8 cellular contexts compared by ENCODE assay signal in genomic region chr6:13575377-13575775, GRCh38. TPM values are rescaled to one million over a fixed set of nuclear protein-coding genes. Genes with fewer than 3 reads are reported as not detected.
DNase-seq lines count a peak whose midpoint lies in the region; ATAC-seq, FAIRE-seq and TF ChIP-seq lines count a peak whose summit lies in the region.

No MANE protein-coding gene starts in this region.

- H3K4me3 ChIP-seq in AG04450 (ENCODE audit: low read depth, low read length) (peak overlapping the region; percentile 81), IMR-90 (ENCODE audit: insufficient read depth, low read depth, low read length) (peak overlapping the region; percentile 76), bronchial epithelial cell (ENCODE audit: low read depth, low read length) (peak overlapping the region; percentile 86), muscle layer of duodenum (ENCODE audit: low read depth in 1 of 2, low read length in 2 of 2) (peak overlapping the region; percentile 70 to 78)

- DNase-seq in AG04450 (ENCODE audit: low read depth, low spot score) (no peak), IMR-90 (no peak), bronchial epithelial cell (ENCODE audit: low read depth) (no peak), urothelium cell line (ENCODE audit: low spot score) (no peak), pons (ENCODE audit: low spot score) (no peak)
- DNase-seq in activated effector memory CD4-positive, alpha-beta T cell treated with Interleukin-2 at 50 U/mL for 16 hours, result no peak

- H3K9me3 ChIP-seq in AG04450 (ENCODE audit: control insufficient read depth, insufficient read depth, low read length) (no peaks in the 10 kb centered on the region), IMR-90 (ENCODE audit: control insufficient read depth, insufficient read depth, low read length) (no peaks in the 10 kb centered on the region), muscle layer of duodenum (ENCODE audit: control insufficient read depth in 1 of 2, low read length in 2 of 2) (no peaks in the 10 kb centered on the region)

- no peak overlapping the region for H3K23ac ChIP-seq in IMR-90 (ENCODE audit: low read depth, low read length)

- H3K4me1 ChIP-seq in IMR-90 (ENCODE audit: control insufficient read depth, insufficient read depth, low read length) (no peaks in the 10 kb centered on the region; the same call in 1 of the 2 replicates), muscle layer of duodenum (ENCODE audit: control insufficient read depth in 1 of 2, insufficient read depth in 2 of 2, low read length in 2 of 2) (peaks cover 3 to 6% of the 10 kb centered on the region in 2 donors)

- 0% methylated on average over 1 of the region's 3 CpGs; no CpG with 5 or more reads in 1 of the 2 experiments for WGBS in IMR-90 (ENCODE audit: extremely low coverage in 2 of 2, insufficient read length in 1 of 2), 2 experiments

- H3K36me3 ChIP-seq in IMR-90 (ENCODE audit: control insufficient read depth, insufficient read depth, low read length), result peaks cover 2% of the 10 kb centered on the region; the same call in 1 of the 2 replicates
- H3K36me3 ChIP-seq in bronchial epithelial cell (ENCODE audit: control insufficient read depth, insufficient read depth, low read length), result peaks cover 2% of the 10 kb centered on the region
- peaks cover 0 to 7% of the 10 kb centered on the region in 2 donors for H3K36me3 ChIP-seq in muscle layer of duodenum (ENCODE audit: control insufficient read depth in 1 of 2, insufficient read depth in 2 of 2, low read length in 2 of 2)

- no peak overlapping the region for H2AK5ac ChIP-seq in IMR-90 (ENCODE audit: low read depth, low read length)

- no peak overlapping the region for H3K14ac ChIP-seq in IMR-90 (replicated peaks; ENCODE audit: low read depth, low read length)

- BruUV-seq in IMR-90 (replicated peaks; lab: Mats Ljungman, UMichigan), result no TSS peak

- H2BK120ac ChIP-seq in IMR-90 (ENCODE audit: low read depth, low read length), result no peak overlapping the region

- in situ Hi-C loops in IMR-90 (cut with MboI; ENCODE audit: low sequenced_read_pairs), result no loop called here

- no peak for ATAC-seq in IMR-90 (ENCODE audit: low read depth)
- ATAC-seq in HG02610 (IDR thresholded peaks at IDR 0.05; ENCODE audit: unreplicated experiment), result no peak

- no peak overlapping the region for H2BK20ac ChIP-seq in IMR-90 (ENCODE audit: low read depth, low read length)

- H3K79me1 ChIP-seq in IMR-90 (ENCODE audit: low read depth in 1 of 2, low read length in 2 of 2), result peaks cover 7 to 13% of the 10 kb centered on the region in 2 experiments

- no peak overlapping the region for H2BK5ac ChIP-seq in IMR-90 (ENCODE audit: low read depth, low read length, poor library complexity, severe bottlenecking)

- no peaks in the 10 kb centered on the region; the same call in 1 of the 2 replicates for H3K9me1 ChIP-seq in IMR-90 (ENCODE audit: insufficient read depth, low read length)

- no peaks in the 10 kb centered on the region for H3K27me3 ChIP-seq in AG04450 (ENCODE audit: control insufficient read depth, insufficient read depth, low read length)
- no peaks in the 10 kb centered on the region for H3K27me3 ChIP-seq in IMR-90 (ENCODE audit: control insufficient read depth, insufficient read depth, low read length)
- no peaks in the 10 kb centered on the region for H3K27me3 ChIP-seq in bronchial epithelial cell (ENCODE audit: control insufficient read depth, insufficient read depth, low read length)
- no peaks in the 10 kb centered on the region for H3K27me3 ChIP-seq in muscle layer of duodenum (ENCODE audit: low read depth, low read length)

- H4K91ac ChIP-seq in IMR-90 (ENCODE audit: insufficient read depth, low read depth, low read length), result no peak overlapping the region

- no peak overlapping the region for H4K5ac ChIP-seq in IMR-90 (ENCODE audit: low read depth, low read length)

- H2AFZ ChIP-seq in IMR-90 (replicated peaks; ENCODE audit: low read length, poor library complexity), result peak overlapping the region; percentile 95

- peak overlapping the region; percentile 61 for H3K4me2 ChIP-seq in IMR-90 (ENCODE audit: low read depth, low read length)

- CTCF ChIA-PET in AG04450 (lab: Charles Lee) (interaction anchor here (0.6 to 3.3 kb wide), 48 partner anchors 12 to 1978 kb away, joined by 3 to 37 read pairs (median 4); partner anchors contain the start of genes NOL7 and TBC1D7), IMR-90 (lab: Yijun Ruan, JAX) (interaction anchor here (0.8 to 1.5 kb wide), 11 partner anchors 12 to 245 kb away, joined by 3 to 6 read pairs (median 4); no protein-coding TSS in a partner anchor)

- no peak for TF ChIP-seq POLR2A in IMR-90 (IDR thresholded peaks at IDR 0.05; ENCODE audit: low read depth, low read length)

- no peak; the same call in none of the 2 replicates for TF ChIP-seq RAD21 in IMR-90 (IDR thresholded peaks at IDR 0.05; ENCODE audit: low read length)

- intact Hi-C loops in IMR-90 (cut with micrococcal nuclease), result loop anchor here (1.0 to 2.0 kb wide), 3 partner anchors 39 to 239 kb away; partner anchors contain the start of genes GFOD1 and NOL7

- dilution Hi-C loops in IMR-90 (cut with HindIII; ENCODE audit: low sequenced_read_pairs, unreplicated experiment), result no loop called here

- H3K56ac ChIP-seq in IMR-90 (ENCODE audit: extremely low read depth, insufficient read depth, low read length), result no peak overlapping the region

- H4K20me1 ChIP-seq in IMR-90 (ENCODE audit: insufficient read depth, low read length), result no peaks in the 10 kb centered on the region

- H3K9ac ChIP-seq in IMR-90 (ENCODE audit: low read depth, low read length), result no peak overlapping the region

- TF ChIP-seq CTCF in AG04450 (IDR thresholded peaks at IDR 0.05; ENCODE audit: low read depth, low read length) (peak; percentile 86), IMR-90 (conservative IDR thresholded peaks at IDR 0.05; ENCODE audit: low read depth, low read length) (peak; percentile 65), bronchial epithelial cell (IDR thresholded peaks at IDR 0.05; ENCODE audit: insufficient read depth, low read length, severe bottlenecking) (no peak)

- H2AK9ac ChIP-seq in IMR-90 (replicated peaks; ENCODE audit: low read depth, low read length, poor library complexity), result peak overlapping the region; percentile 92

- no peak overlapping the region for H2BK15ac ChIP-seq in IMR-90 (ENCODE audit: low read depth, low read length)

- FAIRE-seq in bronchial epithelial cell (lab: Jason Lieb, UNC), result no peak
- FAIRE-seq in urothelium cell line (lab: Jason Lieb, UNC), result no peak

- H4K8ac ChIP-seq in IMR-90 (ENCODE audit: low read depth in 2 of 2, low read length in 2 of 2), result peak overlapping the region; percentile 66 to 84; a peak in 2 of 4 replicates

- H3K27ac ChIP-seq in AG04450 (ENCODE audit: low read depth, low read length) (peak overlapping the region; percentile 73), IMR-90 (ENCODE audit: insufficient read depth, low read length) (no peak overlapping the region), muscle layer of duodenum (ENCODE audit: low read length) (peak overlapping the region; percentile 94)

- H3K18ac ChIP-seq in IMR-90 (ENCODE audit: low read depth, low read length), result no peak overlapping the region

- POLR2A ChIA-PET in AG04450 (lab: Yijun Ruan, JAX), result interaction anchor here (0.5 to 2.4 kb wide), 6 partner anchors 40 to 247 kb away, joined by 3 to 30 read pairs (median 10); partner anchors contain the start of genes GFOD1, NOL7 and TBC1D7
- POLR2A ChIA-PET in IMR-90 (lab: Charles Lee; ENCODE audit: unreplicated experiment), result interaction anchor here (0.6 to 1.5 kb wide), 2 partner anchors 12 to 247 kb away, joined by 3 to 5 read pairs; partner anchors contain the start of gene TBC1D7

- no peak overlapping the region for H3K4ac ChIP-seq in IMR-90 (ENCODE audit: low read depth, low read length)

TF ChIP-seq in IMR-90, 13 proteins besides CTCF, POLR2A, EP300 and RAD21:
- 0 out of 2 replicates have a peak, but pooled peaks have one; percentile 22 for TF ChIP-seq SMC3 (IDR thresholded peaks at IDR 0.05; ENCODE audit: low read depth, low read length)
- no peak for TF ChIP-seq RCOR1 (IDR thresholded peaks at IDR 0.05; ENCODE audit: insufficient replicate concordance, low read length)

RNA-seq across cellular contexts. Expression of gene SIRT5, which starts 1.0 kb away (rescaled TPM):
- polyA plus RNA-seq in AG04450 (2011; rRNA removed) (5.3 and 5.4 TPM in 2 replicates), IMR-90 (2012; rRNA removed) (4.6 and 4.7 TPM in 2 replicates)
- polyA minus RNA-seq in AG04450 (2011; rRNA and poly(A)+ RNA removed), result 3.6 and 4.3 TPM in 2 replicates
- total RNA-seq in IMR-90 (2012; rRNA removed) (5.0 and 5.2 TPM in 2 replicates), bronchial epithelial cell (10.8 and 15.7 TPM in 2 replicates)
- polyA plus RNA-seq in IMR-90 (2012; cell fraction: cytosol; rRNA removed), result 2.8 TPM in 2 replicates
- polyA plus RNA-seq in IMR-90 (2012; cell fraction: nucleus; rRNA removed; ENCODE audit: low replicate concordance), result 7.5 and 18.8 TPM in 2 replicates

RNA-seq across cellular contexts. Expression of gene NOL7, which starts 39.8 kb away (rescaled TPM):
- polyA plus RNA-seq in AG04450 (2011; rRNA removed), result 31.3 and 46.6 TPM in 2 replicates
- 4.3 and 6.9 TPM in 2 replicates for polyA minus RNA-seq in AG04450 (2011; rRNA and poly(A)+ RNA removed)
- 21.3 and 60.8 TPM in 2 replicates for total RNA-seq in IMR-90 (2012; rRNA removed)
- polyA plus RNA-seq in IMR-90 (2012; rRNA removed), result 33.4 and 34.5 TPM in 2 replicates
- polyA plus RNA-seq in IMR-90 (2012; cell fraction: cytosol; rRNA removed), result 36.6 and 39.1 TPM in 2 replicates
- polyA plus RNA-seq in IMR-90 (2012; cell fraction: nucleus; rRNA removed; ENCODE audit: low replicate concordance), result 16.3 and 34.0 TPM in 2 replicates
- 83.5 and 108 TPM in 2 replicates for total RNA-seq in bronchial epithelial cell
